10 cellular contexts compared by ENCODE assay signal in the genomic region with DNA sequence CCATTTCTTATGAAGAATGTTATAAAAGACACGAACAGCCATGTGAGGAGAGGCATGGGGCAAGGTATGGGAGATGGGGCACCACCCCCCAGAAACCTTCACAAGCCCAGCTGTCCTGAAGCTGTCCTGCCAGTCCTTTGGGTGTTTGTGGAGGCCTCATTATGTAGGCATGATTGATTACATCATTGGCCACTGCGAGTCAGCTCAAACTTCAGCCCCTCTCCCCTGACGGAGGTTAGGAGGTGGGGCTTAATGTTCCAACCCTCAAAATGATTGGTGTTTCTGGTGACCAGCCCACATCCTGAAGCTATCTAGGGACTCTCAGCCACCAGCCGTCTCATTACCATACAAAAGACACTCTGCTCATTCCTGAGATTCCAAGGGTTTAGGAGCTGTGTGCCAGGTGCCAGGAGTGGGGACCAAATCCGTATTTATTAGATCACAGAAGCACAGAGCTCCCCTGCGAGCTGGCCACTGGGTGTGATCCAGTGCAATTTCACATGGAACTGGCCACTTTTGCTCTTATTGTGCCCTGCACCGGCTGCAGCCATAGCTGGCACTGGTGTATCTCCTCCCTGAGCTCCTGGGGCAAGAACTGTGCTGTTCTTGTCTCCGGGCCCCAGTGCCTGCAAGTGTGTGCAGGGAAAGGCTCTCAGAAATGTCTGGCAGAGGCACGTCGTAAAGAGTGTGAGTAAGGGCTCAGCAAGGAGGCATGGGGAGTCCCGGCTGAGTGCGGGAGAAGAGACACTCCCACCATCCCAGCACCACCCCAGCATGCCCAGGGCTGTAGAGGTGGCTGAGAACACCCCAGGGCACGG. TPM values are rescaled to one million over a fixed set of nuclear protein-coding genes. Genes with fewer than 3 reads are reported as not detected.
DNase-seq lines count a peak whose midpoint lies in the region; ATAC-seq, FAIRE-seq and TF ChIP-seq lines count a peak whose summit lies in the region.
"Had no signal": no experiment of that assay in that cellular context is flagged by ENCODE, and none has a peak within 500 bp of the region (broad histone marks: within the 10 kb centered on the region; RNA-seq: fewer than 3 reads in every experiment).

No MANE protein-coding gene starts in this region.

- no peak for TF ChIP-seq CTCF in astrocyte of the spinal cord (IDR thresholded peaks at IDR 0.05; ENCODE audit: low read depth, low read length)
- TF ChIP-seq CTCF in kidney (IDR thresholded peaks at IDR 0.05; ENCODE audit: borderline replicate concordance, extremely low read depth, insufficient read depth): no peak
- TF ChIP-seq CTCF in mesothelial cell of epicardium (IDR thresholded peaks at IDR 0.05; ENCODE audit: unreplicated experiment): no peak

- H3K27me3 Mint-ChIP-seq in T-cell: peaks cover 0 to 8% of the 10 kb centered on the region in 2 donors
- no peaks in the 10 kb centered on the region for H3K27me3 Mint-ChIP-seq in mesothelial cell of epicardium (ENCODE audit: low read depth)

- ATAC-seq in T-cell (replicated peaks in 1 of 4): no peak
- ATAC-seq: left colon had no signal

- intact Hi-C loops in kidney (cut with DNase I): no loop called here

- peak overlapping the region; percentile 67 to 70 for H3K27ac ChIP-seq in kidney (ENCODE audit: low read depth in 2 of 2, low read length in 2 of 2)

- CTCF ChIA-PET in T-cell (lab: Charles Lee): interaction anchor here in 1 of 2 donors (1.3 kb wide), 1 partner anchor 9 kb away, joined by 3 read pairs; no protein-coding TSS in a partner anchor

- peaks cover 37 to 47% of the 10 kb centered on the region in 2 donors for H3K4me1 ChIP-seq in kidney (ENCODE audit: control insufficient read depth in 1 of 2, insufficient read depth in 1 of 2, low read depth in 1 of 2, low read length in 2 of 2)

- no peak overlapping the region for H3K9ac ChIP-seq in kidney (ENCODE audit: low read length in 2 of 2)

- in situ Hi-C loops in Caki2 (cut with HindIII; ENCODE audit: low pct_unique_long_range_greater_than_20kb, low sequenced_read_pairs): no loop called here
- in situ Hi-C loops in astrocyte of the spinal cord (cut with HindIII; ENCODE audit: low sequenced_read_pairs): no loop called here

- no peak overlapping the region for H3K4me3 ChIP-seq in astrocyte of the spinal cord (ENCODE audit: low read depth, low read length)
- H3K4me3 ChIP-seq in kidney (ENCODE audit: low read length in 2 of 2): peak overlapping the region in 1 of 2 donors; percentile 25

- peak; percentile 33 for FAIRE-seq in HTR-8/SVneo (lab: Jason Lieb, UNC)
- FAIRE-seq in kidney (lab: Jason Lieb, UNC): no peak

- POLR2A ChIA-PET in T-cell (lab: Charles Lee): interaction anchor here in 1 of 2 donors (0.5 kb wide), 1 partner anchor 387 kb away, joined by 4 read pairs; no protein-coding TSS in a partner anchor

- H3K9me3 ChIP-seq in kidney (ENCODE audit: control insufficient read depth in 1 of 2, low read length in 2 of 2): no peaks in the 10 kb centered on the region

- H3K36me3 ChIP-seq in kidney (ENCODE audit: control insufficient read depth in 1 of 2, insufficient read depth in 2 of 2, low read length in 2 of 2): peaks cover 0 to 3% of the 10 kb centered on the region in 2 donors

- H3K9me3 Mint-ChIP-seq in T-cell (no peaks in the 10 kb centered on the region), mesothelial cell of epicardium (no peaks in the 10 kb centered on the region)
- H3K9me3 Mint-ChIP-seq: activated CD4-positive, alpha-beta memory T cell treated with anti-CD3 and anti-CD28 coated beads, Interleukin-2, amount 10 ng/mL, durations not matched to agents 7 days and 5 days had no signal

- no peak overlapping the region for H3K4me3 Mint-ChIP-seq in T-cell
- no peak overlapping the region for H3K4me3 Mint-ChIP-seq in mesothelial cell of epicardium
- H3K4me3 Mint-ChIP-seq: activated CD4-positive, alpha-beta memory T cell treated with anti-CD3 and anti-CD28 coated beads, Interleukin-2, amount 10 ng/mL, durations not matched to agents 7 days and 5 days had no signal

- H3K27ac Mint-ChIP-seq in T-cell (no peak overlapping the region), mesothelial cell of epicardium (no peak overlapping the region)
- H3K27ac Mint-ChIP-seq: activated CD4-positive, alpha-beta memory T cell treated with anti-CD3 and anti-CD28 coated beads, Interleukin-2, amount 10 ng/mL, durations not matched to agents 7 days and 5 days had no signal

- H3K4me1 Mint-ChIP-seq in T-cell (peaks cover 0 to 8% (median 3%) of the 10 kb centered on the region in 3 donors), mesothelial cell of epicardium (peaks cover 39% of the 10 kb centered on the region)
- H3K4me1 Mint-ChIP-seq: activated CD4-positive, alpha-beta memory T cell treated with anti-CD3 and anti-CD28 coated beads, Interleukin-2, amount 10 ng/mL, durations not matched to agents 7 days and 5 days had no signal

- H3K36me3 Mint-ChIP-seq in T-cell: no peaks in the 10 kb centered on the region
- H3K36me3 Mint-ChIP-seq in mesothelial cell of epicardium: peaks cover 3% of the 10 kb centered on the region

- DNase-seq in Caki2 (ENCODE audit: low read depth) (peak; percentile 18), HTR-8/SVneo (ENCODE audit: insufficient read length, low spot score) (peak; percentile 56), astrocyte of the spinal cord (ENCODE audit: low read depth, low spot score) (peak; percentile 21), kidney (peak; percentile 40), T-cell (no peak), NCI-H2171 (lab: John Stamatoyannopoulos, UW) (no peak), mesothelial cell of epicardium (ENCODE audit: low spot score in 2 of 2, unreplicated experiment in 2 of 2) (no peak)
- no peak for DNase-seq in stimulated activated CD4-positive, alpha-beta T cell treated with anti-CD3 and anti-CD28 coated beads, Interleukin-12 subunit alpha, Interleukin-12 subunit beta, amount 100 ng/mL, for 4 hours
- DNase-seq: activated CD4-positive, alpha-beta memory T cell treated with anti-CD3 and anti-CD28 coated beads, Interleukin-2, amount 10 ng/mL, durations not matched to agents 7 days and 5 days; left colon had no signal

RNA-seq across cellular contexts. Expression of a gene that starts 10.5 kb away (rescaled TPM):
- total RNA-seq in Caki2 (2014; rRNA removed; shearing (Covaris generic); ENCODE audit: low replicate concordance): 0.10 and 0.12 TPM in 2 replicates
- total RNA-seq in kidney: 12.3 TPM
- polyA plus RNA-seq in kidney (ENCODE audit: insufficient read depth, low read depth, low replicate concordance): 5.4 TPM
- under 1 TPM; 0.05 to 0.38 (median 0.20) TPM for total RNA-seq in T-cell
- total RNA-seq in mesothelial cell of epicardium: 5.4 to 7.4 TPM (median 7.3 TPM) in 3 replicates

Comparison
In these comparisons a context has a peak if more than half of its experiments do, and no peak if none do; other contexts are left out.
1. DNase-seq: peak in Caki2 (single experiment), HTR-8/SVneo (single experiment), astrocyte of the spinal cord (single experiment) and kidney (single experiment); none in stimulated activated CD4-positive, alpha-beta T cell treated with anti-CD3 and anti-CD28 coated beads, Interleukin-12 subunit alpha, Interleukin-12 subunit beta, amount 100 ng/mL, for 4 hours (single experiment), T-cell (0 of 34), NCI-H2171 (single experiment) and mesothelial cell of epicardium (0 of 2).